Comparison of ENCODE assay signal across 8 cellular contexts in genomic region chr13:49967456-49967855, GRCh38.
"Had no signal": no experiment of that assay in that cellular context is flagged by ENCODE, and none has a peak within 500 bp of the region (broad histone marks: within the 10 kb centered on the region; RNA-seq: fewer than 3 reads in every experiment).

No MANE protein-coding gene starts in this region.

- DNase-seq: IMR-90, KBM-7, KG1 had no signal

- H3K4me3 ChIP-seq: K562 had no signal

- H3K4me2 ChIP-seq: KMS-11 had no signal

- H3K27ac ChIP-seq: HL-60, KMS-11 had no signal

- FAIRE-seq: HepG2, HTR-8/SVneo, K562 had no signal

- ATAC-seq: HepG2, K562 had no signal
